In the genomic region with DNA sequence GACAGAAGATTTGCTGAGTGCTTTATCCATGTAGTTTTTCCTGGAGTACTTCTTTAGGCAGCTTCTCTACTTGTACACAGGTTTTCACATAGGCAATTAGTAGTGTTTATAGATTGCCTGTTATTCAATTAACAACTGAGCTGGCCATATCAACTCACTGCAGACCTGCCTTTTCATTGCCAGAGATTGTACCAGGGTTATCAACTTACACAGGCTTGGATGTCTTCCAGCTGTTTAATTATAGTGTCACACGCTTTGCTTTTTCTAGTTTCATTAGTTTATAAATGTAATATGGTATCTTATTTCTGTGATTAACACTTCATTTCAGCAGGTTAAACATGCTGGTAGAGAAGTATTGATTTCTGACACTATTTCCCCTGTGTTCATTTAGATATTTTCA, we compare ENCODE assay signal across 1 cellular context.
A peak's percentile ranks its signal among the peaks of the same experiment; 100 is the strongest.
TF ChIP-seq lines count a peak whose summit lies in the region.

No MANE protein-coding gene starts in this region.

TF ChIP-seq in K562, 482 proteins besides CTCF, POLR2A, EP300 and RAD21 (continued from another document):
- TF ChIP-seq ZNF561 (CRISPR knock-in tag; conservative IDR thresholded peaks at IDR 0.05): no peak
- no peak for TF ChIP-seq DDX20 (tag; IDR thresholded peaks at IDR 0.05; ENCODE audit: low read depth)
- TF ChIP-seq FOXJ2 (tag; IDR thresholded peaks at IDR 0.05): no peak; the same call in 1 of the 2 replicates
- no peak for TF ChIP-seq WHSC1 (IDR thresholded peaks at IDR 0.05; ENCODE audit: low read length)
- TF ChIP-seq YY1 (IDR thresholded peaks at IDR 0.05; ENCODE audit: borderline replicate concordance in 1 of 3, control insufficient read depth in 1 of 3, extremely low read depth in 1 of 3, insufficient read depth in 3 of 3, insufficient read length in 1 of 3, insufficient replicate concordance in 2 of 3, low read depth in 1 of 3, low read length in 2 of 3): no peak
- no peak for TF ChIP-seq BACH1 (tag; IDR thresholded peaks at IDR 0.05)
- TF ChIP-seq SIN3A (IDR thresholded peaks at IDR 0.05; ENCODE audit: borderline replicate concordance in 2 of 2, control insufficient read depth in 1 of 2, low read depth in 2 of 2, low read length in 2 of 2): no peak
- no peak for TF ChIP-seq ZNF589 (CRISPR knock-in tag; IDR thresholded peaks at IDR 0.05; ENCODE audit: low read depth)
- no peak for TF ChIP-seq MXI1 (IDR thresholded peaks at IDR 0.05; ENCODE audit: low read depth, low read length)
- no peak for TF ChIP-seq CBX1 (IDR thresholded peaks at IDR 0.05; ENCODE audit: low read depth)
- no peak for TF ChIP-seq REST (CRISPR knock-in tag; IDR thresholded peaks at IDR 0.05; ENCODE audit: low read depth)
- TF ChIP-seq THRAP3 (IDR thresholded peaks at IDR 0.05; ENCODE audit: borderline replicate concordance): no peak
- TF ChIP-seq POLR2H (tag; IDR thresholded peaks at IDR 0.05; ENCODE audit: low read depth): no peak
- TF ChIP-seq, protein P1, sequence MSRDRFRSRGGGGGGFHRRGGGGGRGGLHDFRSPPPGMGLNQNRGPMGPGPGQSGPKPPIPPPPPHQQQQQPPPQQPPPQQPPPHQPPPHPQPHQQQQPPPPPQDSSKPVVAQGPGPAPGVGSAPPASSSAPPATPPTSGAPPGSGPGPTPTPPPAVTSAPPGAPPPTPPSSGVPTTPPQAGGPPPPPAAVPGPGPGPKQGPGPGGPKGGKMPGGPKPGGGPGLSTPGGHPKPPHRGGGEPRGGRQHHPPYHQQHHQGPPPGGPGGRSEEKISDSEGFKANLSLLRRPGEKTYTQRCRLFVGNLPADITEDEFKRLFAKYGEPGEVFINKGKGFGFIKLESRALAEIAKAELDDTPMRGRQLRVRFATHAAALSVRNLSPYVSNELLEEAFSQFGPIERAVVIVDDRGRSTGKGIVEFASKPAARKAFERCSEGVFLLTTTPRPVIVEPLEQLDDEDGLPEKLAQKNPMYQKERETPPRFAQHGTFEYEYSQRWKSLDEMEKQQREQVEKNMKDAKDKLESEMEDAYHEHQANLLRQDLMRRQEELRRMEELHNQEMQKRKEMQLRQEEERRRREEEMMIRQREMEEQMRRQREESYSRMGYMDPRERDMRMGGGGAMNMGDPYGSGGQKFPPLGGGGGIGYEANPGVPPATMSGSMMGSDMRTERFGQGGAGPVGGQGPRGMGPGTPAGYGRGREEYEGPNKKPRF (IDR thresholded peaks at IDR 0.05; ENCODE audit: low read depth, low read length): no peak
- no peak for TF ChIP-seq ELF1 (tag; IDR thresholded peaks at IDR 0.05)
- no peak for TF ChIP-seq EWSR1 (IDR thresholded peaks at IDR 0.05; ENCODE audit: borderline replicate concordance, low read depth, partially characterized antibody)
- no peak for TF ChIP-seq PTBP1 (IDR thresholded peaks at IDR 0.05; ENCODE audit: low read depth, low read length)
- no peak for TF ChIP-seq POLR3G (IDR thresholded peaks at IDR 0.05; ENCODE audit: extremely low read depth, insufficient read length, insufficient replicate concordance)
- no peak for TF ChIP-seq ZNF644 (tag; IDR thresholded peaks at IDR 0.05; ENCODE audit: low read depth)
- no peak for TF ChIP-seq E2F3 (CRISPR knock-in tag; IDR thresholded peaks at IDR 0.05)
- TF ChIP-seq ZNF184 (CRISPR knock-in tag; IDR thresholded peaks at IDR 0.05): no peak
- TF ChIP-seq SOX6 (IDR thresholded peaks at IDR 0.05): peak; percentile 62; the same call in 1 of the 2 replicates
- TF ChIP-seq CBFA2T3 (IDR thresholded peaks at IDR 0.05): peak; percentile 89
- TF ChIP-seq, protein P2, sequence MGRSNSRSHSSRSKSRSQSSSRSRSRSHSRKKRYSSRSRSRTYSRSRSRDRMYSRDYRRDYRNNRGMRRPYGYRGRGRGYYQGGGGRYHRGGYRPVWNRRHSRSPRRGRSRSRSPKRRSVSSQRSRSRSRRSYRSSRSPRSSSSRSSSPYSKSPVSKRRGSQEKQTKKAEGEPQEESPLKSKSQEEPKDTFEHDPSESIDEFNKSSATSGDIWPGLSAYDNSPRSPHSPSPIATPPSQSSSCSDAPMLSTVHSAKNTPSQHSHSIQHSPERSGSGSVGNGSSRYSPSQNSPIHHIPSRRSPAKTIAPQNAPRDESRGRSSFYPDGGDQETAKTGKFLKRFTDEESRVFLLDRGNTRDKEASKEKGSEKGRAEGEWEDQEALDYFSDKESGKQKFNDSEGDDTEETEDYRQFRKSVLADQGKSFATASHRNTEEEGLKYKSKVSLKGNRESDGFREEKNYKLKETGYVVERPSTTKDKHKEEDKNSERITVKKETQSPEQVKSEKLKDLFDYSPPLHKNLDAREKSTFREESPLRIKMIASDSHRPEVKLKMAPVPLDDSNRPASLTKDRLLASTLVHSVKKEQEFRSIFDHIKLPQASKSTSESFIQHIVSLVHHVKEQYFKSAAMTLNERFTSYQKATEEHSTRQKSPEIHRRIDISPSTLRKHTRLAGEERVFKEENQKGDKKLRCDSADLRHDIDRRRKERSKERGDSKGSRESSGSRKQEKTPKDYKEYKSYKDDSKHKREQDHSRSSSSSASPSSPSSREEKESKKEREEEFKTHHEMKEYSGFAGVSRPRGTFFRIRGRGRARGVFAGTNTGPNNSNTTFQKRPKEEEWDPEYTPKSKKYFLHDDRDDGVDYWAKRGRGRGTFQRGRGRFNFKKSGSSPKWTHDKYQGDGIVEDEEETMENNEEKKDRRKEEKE (IDR thresholded peaks at IDR 0.05; ENCODE audit: borderline replicate concordance in 1 of 2, control insufficient read depth in 1 of 2, low read depth in 2 of 2, low read length in 1 of 2): no peak
- TF ChIP-seq TCF3 (CRISPR knock-in tag; IDR thresholded peaks at IDR 0.05): peak; percentile 87
- TF ChIP-seq HNRNPK (IDR thresholded peaks at IDR 0.05; ENCODE audit: low read depth, low read length, poor library complexity, severe bottlenecking): no peak
- no peak for TF ChIP-seq PHTF2 (CRISPR knock-in tag; IDR thresholded peaks at IDR 0.05)
- no peak for TF ChIP-seq ZNF507 (tag; conservative IDR thresholded peaks at IDR 0.05)
- peak; percentile 72 for TF ChIP-seq STAT5A (IDR thresholded peaks at IDR 0.05; ENCODE audit: borderline replicate concordance, low read length)
- TF ChIP-seq FOS (IDR thresholded peaks at IDR 0.05; ENCODE audit: extremely low read depth, insufficient read length): no peak
- no peak for TF ChIP-seq U2AF1 (optimal IDR thresholded peaks at IDR 0.05; ENCODE audit: low read depth, low read length)
- no peak for TF ChIP-seq HDAC8 (tag; IDR thresholded peaks at IDR 0.05)
- no peak for TF ChIP-seq ZNF695 (CRISPR knock-in tag; IDR thresholded peaks at IDR 0.05)
- TF ChIP-seq TAF7 (tag; IDR thresholded peaks at IDR 0.05): no peak
- TF ChIP-seq ELF2 (CRISPR knock-in tag; IDR thresholded peaks at IDR 0.05): no peak
- TF ChIP-seq GATAD2B (IDR thresholded peaks at IDR 0.05; ENCODE audit: borderline replicate concordance): no peak
- TF ChIP-seq NR2C1 (IDR thresholded peaks at IDR 0.05): no peak
- no peak for TF ChIP-seq NR2C1 (tag; IDR thresholded peaks at IDR 0.05)
- TF ChIP-seq NCOR1 (IDR thresholded peaks at IDR 0.05): peak; percentile 70
- no peak for TF ChIP-seq ZFP30 (CRISPR knock-in tag; IDR thresholded peaks at IDR 0.05; ENCODE audit: borderline replicate concordance)
- TF ChIP-seq, protein P3, sequence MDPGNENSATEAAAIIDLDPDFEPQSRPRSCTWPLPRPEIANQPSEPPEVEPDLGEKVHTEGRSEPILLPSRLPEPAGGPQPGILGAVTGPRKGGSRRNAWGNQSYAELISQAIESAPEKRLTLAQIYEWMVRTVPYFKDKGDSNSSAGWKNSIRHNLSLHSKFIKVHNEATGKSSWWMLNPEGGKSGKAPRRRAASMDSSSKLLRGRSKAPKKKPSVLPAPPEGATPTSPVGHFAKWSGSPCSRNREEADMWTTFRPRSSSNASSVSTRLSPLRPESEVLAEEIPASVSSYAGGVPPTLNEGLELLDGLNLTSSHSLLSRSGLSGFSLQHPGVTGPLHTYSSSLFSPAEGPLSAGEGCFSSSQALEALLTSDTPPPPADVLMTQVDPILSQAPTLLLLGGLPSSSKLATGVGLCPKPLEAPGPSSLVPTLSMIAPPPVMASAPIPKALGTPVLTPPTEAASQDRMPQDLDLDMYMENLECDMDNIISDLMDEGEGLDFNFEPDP (CRISPR knock-in tag; IDR thresholded peaks at IDR 0.05): no peak
- TF ChIP-seq CREM (IDR thresholded peaks at IDR 0.05; ENCODE audit: low read depth): no peak
- peak in 1 of 2 experiments; percentile 83; a peak in 2 of 4 replicates for TF ChIP-seq RCOR1 (IDR thresholded peaks at IDR 0.05; ENCODE audit: borderline replicate concordance in 1 of 2, low read depth in 2 of 2, low read length in 2 of 2)
- no peak for TF ChIP-seq ZNF354B (CRISPR knock-in tag; IDR thresholded peaks at IDR 0.05)
- TF ChIP-seq L3MBTL2 (IDR thresholded peaks at IDR 0.05): no peak
TF ChIP-seq in K562: peak in this region for 23.
